4 cellular contexts compared by ENCODE assay signal in genomic region chr4:37370052-37370451, GRCh38.
TF ChIP-seq lines count a peak whose summit lies in the region.

No MANE protein-coding gene starts in this region.

TF ChIP-seq in HepG2, 621 proteins besides CTCF, POLR2A, EP300 and RAD21 (continues in another document):
- no peak for TF ChIP-seq KMT2B (CRISPR knock-in tag; IDR thresholded peaks at IDR 0.05)
- no peak for TF ChIP-seq MEIS1 (CRISPR knock-in tag; IDR thresholded peaks at IDR 0.05; ENCODE audit: borderline replicate concordance)
- no peak for TF ChIP-seq ZNF138 (CRISPR knock-in tag; IDR thresholded peaks at IDR 0.05; ENCODE audit: low read depth)
- TF ChIP-seq ZNF18 (CRISPR knock-in tag; IDR thresholded peaks at IDR 0.05; ENCODE audit: insufficient replicate concordance) = no peak
- peak; percentile 23; the same call in 1 of the 2 replicates for TF ChIP-seq MAFF (IDR thresholded peaks at IDR 0.05; ENCODE audit: low read depth, low read length)
- TF ChIP-seq RARG (CRISPR knock-in tag; IDR thresholded peaks at IDR 0.05; ENCODE audit: low read depth) = no peak
- TF ChIP-seq ZNF687 (CRISPR knock-in tag; IDR thresholded peaks at IDR 0.05) = no peak
- peak; percentile 24 to 78; a peak in 2 of 4 replicates for TF ChIP-seq MAFK (conservative IDR thresholded peaks at IDR 0.05 in 1 of 2, IDR thresholded peaks at IDR 0.05 in 1 of 2; ENCODE audit: low read length in 2 of 2)

TF ChIP-seq in IMR-90, 13 proteins besides CTCF, POLR2A, EP300 and RAD21:
- TF ChIP-seq ELK1 (IDR thresholded peaks at IDR 0.05; ENCODE audit: borderline replicate concordance, low read depth, low read length) (no peak), USF2 (IDR thresholded peaks at IDR 0.05; ENCODE audit: low read depth, low read length) (no peak), MAFK (IDR thresholded peaks at IDR 0.05; ENCODE audit: low read depth, low read length) (peak; percentile 59), SMC3 (IDR thresholded peaks at IDR 0.05; ENCODE audit: low read depth, low read length) (no peak)

TF ChIP-seq in K562, 482 proteins besides CTCF, POLR2A, EP300 and RAD21:
- TF ChIP-seq ZNF316 (IDR thresholded peaks at IDR 0.05) (peak; percentile 41; the same call in 1 of the 2 replicates), DDX20 (tag; IDR thresholded peaks at IDR 0.05; ENCODE audit: low read depth) (no peak), SREBF1 (IDR thresholded peaks at IDR 0.05; ENCODE audit: borderline replicate concordance, low read depth, low read length) (no peak), ZBTB26 (CRISPR knock-in tag; IDR thresholded peaks at IDR 0.05) (no peak)
TF ChIP-seq in K562: peak in this region for 1.

TF ChIP-seq in H1, 55 proteins besides CTCF, POLR2A, EP300 and RAD21:
- TF ChIP-seq TAF7 (optimal IDR thresholded peaks at IDR 0.05; ENCODE audit: borderline replicate concordance, low read depth, low read length) (no peak), SIRT6 (IDR thresholded peaks at IDR 0.05; ENCODE audit: low read length) (no peak), CHD1 (IDR thresholded peaks at IDR 0.05; ENCODE audit: low read depth, low read length) (no peak), SIX5 (IDR thresholded peaks at IDR 0.05; ENCODE audit: low read depth, low read length) (no peak), BRCA1 (IDR thresholded peaks at IDR 0.05; ENCODE audit: low read depth, low read length) (no peak), BCL11A (IDR thresholded peaks at IDR 0.05; ENCODE audit: low read depth in 2 of 2, low read length in 2 of 2) (no peak), MAFK (IDR thresholded peaks at IDR 0.05; ENCODE audit: low read depth, low read length) (peak; percentile 16; the same call in 1 of the 2 replicates), CHD2 (IDR thresholded peaks at IDR 0.05; ENCODE audit: low read length) (no peak)
